25 cellular contexts compared by ENCODE assay signal in genomic region chr10:87613766-87614165, GRCh38.
"Had no signal": no experiment of that assay in that cellular context is flagged by ENCODE, and none has a peak within 500 bp of the region (broad histone marks: within the 10 kb centered on the region; RNA-seq: fewer than 3 reads in every experiment).

No MANE protein-coding gene starts in this region.

- DNase-seq: activated CD4-positive, alpha-beta T cell treated with anti-CD3 and anti-CD28 coated beads for 36 hours; activated CD4-positive, alpha-beta T cell treated with anti-CD3 and anti-CD28 coated beads, Interleukin-2, amount 50 U/mL, for 1 hour; activated CD8-positive, alpha-beta memory T cell treated with anti-CD3 and anti-CD28 coated beads, Interleukin-2, amount 50 U/mL, for 4 hours; activated CD8-positive, alpha-beta T cell treated with anti-CD3 and anti-CD28 coated beads for 36 hours; activated naive CD4-positive, alpha-beta T cell treated with anti-CD3 and anti-CD28 coated beads, Interleukin-2, amount 50 U/mL, for 16 hours; activated naive CD8-positive, alpha-beta T cell treated with anti-CD3 and anti-CD28 coated beads, Interleukin-2, amount 10 ng/mL, durations not matched to agents 7 days and 5 days; amniotic stem cell; body of pancreas; central memory CD4-positive, alpha-beta T cell; MG63; MV-4-11; NCI-H1092 treated with DMSO at 0.1 percent for 48 hours; NCI-H1417 treated with DMSO at 0.1 percent for 48 hours; NCI-H1694; NCI-H2029; NCI-H2107; NCI-H446; NCI-H524; SIG-M5; T-cell; T-helper 2 cell; T1000; WERI-Rb-1 had no signal

- ATAC-seq: activated CD4-positive, alpha-beta T cell treated with anti-CD3 and anti-CD28 coated beads for 36 hours; activated CD8-positive, alpha-beta T cell treated with anti-CD3 and anti-CD28 coated beads for 36 hours; body of pancreas; T-cell had no signal

- H3K27ac ChIP-seq: ascending aorta, body of pancreas, SK-N-MC, WERI-Rb-1 had no signal

- H3K4me3 ChIP-seq: ascending aorta, body of pancreas, MG63, SK-N-MC had no signal

- H3K4me1 ChIP-seq: ascending aorta had no signal

- H3K9me3 ChIP-seq: ascending aorta, body of pancreas, MG63 had no signal

- H3K36me3 ChIP-seq: ascending aorta, MG63, WERI-Rb-1 had no signal

- H3K27me3 ChIP-seq: ascending aorta, body of pancreas, MG63 had no signal
